1 cellular context compared by ENCODE assay signal in the genomic region with DNA sequence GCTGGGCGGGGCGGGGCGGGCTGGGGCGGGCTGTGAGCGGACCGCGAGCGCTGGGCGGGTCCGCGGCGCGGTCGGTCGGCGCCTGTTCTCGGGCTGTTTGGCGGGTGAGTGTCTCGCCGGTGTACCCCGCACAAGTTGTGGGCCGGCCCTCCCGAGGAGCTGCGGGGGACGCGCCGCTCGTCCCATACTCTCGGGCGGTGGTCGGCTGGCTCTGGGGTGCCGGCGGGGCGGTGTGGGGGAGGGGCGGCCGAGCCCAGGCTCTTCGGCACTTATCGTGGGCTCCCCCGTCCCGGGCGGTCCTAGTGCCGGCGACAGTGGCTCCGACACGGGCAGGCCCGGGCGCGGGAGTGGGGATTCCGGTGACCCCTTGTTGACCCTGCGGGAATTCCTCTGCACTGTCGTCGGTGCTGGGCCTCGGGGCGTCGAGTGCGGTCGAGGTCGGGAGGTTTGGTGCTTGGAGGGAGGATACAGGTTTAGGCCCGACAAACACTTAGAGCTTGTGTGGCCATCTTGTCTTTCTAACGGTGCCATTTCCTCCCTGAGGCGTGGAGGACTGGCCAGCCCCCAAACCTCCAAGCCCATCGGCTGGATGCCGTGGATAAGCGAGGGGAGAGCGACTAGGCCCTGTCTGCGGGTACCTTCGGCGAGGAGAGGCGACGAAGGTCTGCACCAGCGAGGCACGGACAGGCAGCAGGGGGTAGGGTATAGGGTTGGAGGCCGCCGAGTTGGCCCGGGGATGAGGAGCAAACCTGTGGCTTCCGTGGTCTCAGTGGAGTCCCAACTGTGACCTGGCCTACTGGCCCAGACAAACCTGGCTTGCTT.
A peak's percentile ranks its signal among the peaks of the same experiment; 100 is the strongest.
TF ChIP-seq lines count a peak whose summit lies in the region.

Gene SEPTIN2 (plus strand): TSS at position 47 of the 822 bp plus-strand sequence. CDS start 8,308 bp downstream, outside the sequence.

TF ChIP-seq in HepG2, 621 proteins besides CTCF, POLR2A, EP300 and RAD21 (continued from another document and continues in another):
- TF ChIP-seq, protein P1, sequence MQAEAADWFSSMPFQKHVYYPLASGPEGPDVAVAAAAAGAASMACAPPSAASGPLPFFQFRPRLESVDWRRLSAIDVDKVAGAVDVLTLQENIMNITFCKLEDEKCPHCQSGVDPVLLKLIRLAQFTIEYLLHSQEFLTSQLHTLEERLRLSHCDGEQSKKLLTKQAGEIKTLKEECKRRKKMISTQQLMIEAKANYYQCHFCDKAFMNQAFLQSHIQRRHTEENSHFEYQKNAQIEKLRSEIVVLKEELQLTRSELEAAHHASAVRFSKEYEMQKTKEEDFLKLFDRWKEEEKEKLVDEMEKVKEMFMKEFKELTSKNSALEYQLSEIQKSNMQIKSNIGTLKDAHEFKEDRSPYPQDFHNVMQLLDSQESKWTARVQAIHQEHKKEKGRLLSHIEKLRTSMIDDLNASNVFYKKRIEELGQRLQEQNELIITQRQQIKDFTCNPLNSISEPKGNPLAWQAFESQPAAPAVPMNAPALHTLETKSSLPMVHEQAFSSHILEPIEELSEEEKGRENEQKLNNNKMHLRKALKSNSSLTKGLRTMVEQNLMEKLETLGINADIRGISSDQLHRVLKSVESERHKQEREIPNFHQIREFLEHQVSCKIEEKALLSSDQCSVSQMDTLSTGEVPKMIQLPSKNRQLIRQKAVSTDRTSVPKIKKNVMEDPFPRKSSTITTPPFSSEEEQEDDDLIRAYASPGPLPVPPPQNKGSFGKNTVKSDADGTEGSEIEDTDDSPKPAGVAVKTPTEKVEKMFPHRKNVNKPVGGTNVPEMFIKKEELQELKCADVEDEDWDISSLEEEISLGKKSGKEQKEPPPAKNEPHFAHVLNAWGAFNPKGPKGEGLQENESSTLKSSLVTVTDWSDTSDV (CRISPR knock-in tag; IDR thresholded peaks at IDR 0.05) = peak; percentile 80; the same call in 1 of the 2 replicates
- TF ChIP-seq ZNF703 (CRISPR knock-in tag; IDR thresholded peaks at IDR 0.05; ENCODE audit: borderline replicate concordance) (no peak), ELF1 (CRISPR knock-in tag; IDR thresholded peaks at IDR 0.05) (no peak), PRDM10 (CRISPR knock-in tag; IDR thresholded peaks at IDR 0.05; ENCODE audit: low read depth) (no peak), FOXO1 (CRISPR knock-in tag; IDR thresholded peaks at IDR 0.05) (peak; percentile 24), CCAR2 (optimal IDR thresholded peaks at IDR 0.05; ENCODE audit: low read depth, low read length) (no peak), SOX13 (IDR thresholded peaks at IDR 0.05) (no peak), SOX13 (CRISPR knock-in tag; conservative IDR thresholded peaks at IDR 0.05 in 1 of 2, IDR thresholded peaks at IDR 0.05 in 1 of 2) (no peak), YEATS4 (CRISPR knock-in tag; IDR thresholded peaks at IDR 0.05; ENCODE audit: borderline replicate concordance) (peak; percentile 98), ZNF430 (CRISPR knock-in tag; IDR thresholded peaks at IDR 0.05) (no peak), RFX1 (IDR thresholded peaks at IDR 0.05) (no peak), ZNF274 (CRISPR knock-in tag; IDR thresholded peaks at IDR 0.05) (peak; percentile 78; the same call in 1 of the 2 replicates), U2AF2 (IDR thresholded peaks at IDR 0.05; ENCODE audit: low read depth, low read length) (no peak), CHCHD3 (CRISPR knock-in tag; IDR thresholded peaks at IDR 0.05) (peak; percentile 93; the same call in 1 of the 2 replicates), KIAA2018 (CRISPR knock-in tag; IDR thresholded peaks at IDR 0.05; ENCODE audit: borderline replicate concordance) (no peak), MIER2 (CRISPR knock-in tag; IDR thresholded peaks at IDR 0.05) (no peak), ZHX1 (CRISPR knock-in tag; IDR thresholded peaks at IDR 0.05; ENCODE audit: low read depth) (no peak), ZNF510 (CRISPR knock-in tag; IDR thresholded peaks at IDR 0.05; ENCODE audit: low read depth) (peak; percentile 67; the same call in 1 of the 2 replicates), HHEX (CRISPR knock-in tag; IDR thresholded peaks at IDR 0.05) (no peak), ARNT (IDR thresholded peaks at IDR 0.05) (no peak), KDM4B (CRISPR knock-in tag; IDR thresholded peaks at IDR 0.05) (no peak; the same call in 1 of the 2 replicates), NCOR1 (IDR thresholded peaks at IDR 0.05; ENCODE audit: borderline replicate concordance, low read length) (peak; percentile 12), HOXA3 (CRISPR knock-in tag; IDR thresholded peaks at IDR 0.05) (no peak; the same call in 1 of the 2 replicates), MIER3 (CRISPR knock-in tag; IDR thresholded peaks at IDR 0.05; ENCODE audit: borderline replicate concordance) (no peak), ZNF292 (CRISPR knock-in tag; IDR thresholded peaks at IDR 0.05; ENCODE audit: borderline replicate concordance, low read depth) (no peak), NFIB (CRISPR knock-in tag; IDR thresholded peaks at IDR 0.05; ENCODE audit: borderline replicate concordance) (no peak), ZNF777 (CRISPR knock-in tag; IDR thresholded peaks at IDR 0.05) (peak; percentile 78), PAF1 (CRISPR knock-in tag; IDR thresholded peaks at IDR 0.05) (0 out of 2 replicates have a peak, but pooled peaks have one; percentile 59), ZNF446 (CRISPR knock-in tag; IDR thresholded peaks at IDR 0.05) (peak; percentile 88; the same call in 1 of the 2 replicates), PBX3 (CRISPR knock-in tag; IDR thresholded peaks at IDR 0.05; ENCODE audit: borderline replicate concordance) (no peak), NFE2 (CRISPR knock-in tag; IDR thresholded peaks at IDR 0.05) (no peak), TEAD2 (CRISPR knock-in tag; IDR thresholded peaks at IDR 0.05) (0 out of 2 replicates have a peak, but pooled peaks have one; percentile 38), JUND (CRISPR knock-in tag; IDR thresholded peaks at IDR 0.05) (no peak; the same call in 1 of the 2 replicates)
- TF ChIP-seq, protein P2, sequence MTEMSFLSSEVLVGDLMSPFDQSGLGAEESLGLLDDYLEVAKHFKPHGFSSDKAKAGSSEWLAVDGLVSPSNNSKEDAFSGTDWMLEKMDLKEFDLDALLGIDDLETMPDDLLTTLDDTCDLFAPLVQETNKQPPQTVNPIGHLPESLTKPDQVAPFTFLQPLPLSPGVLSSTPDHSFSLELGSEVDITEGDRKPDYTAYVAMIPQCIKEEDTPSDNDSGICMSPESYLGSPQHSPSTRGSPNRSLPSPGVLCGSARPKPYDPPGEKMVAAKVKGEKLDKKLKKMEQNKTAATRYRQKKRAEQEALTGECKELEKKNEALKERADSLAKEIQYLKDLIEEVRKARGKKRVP (CRISPR knock-in tag; IDR thresholded peaks at IDR 0.05) = no peak
- TF ChIP-seq, protein P3, sequence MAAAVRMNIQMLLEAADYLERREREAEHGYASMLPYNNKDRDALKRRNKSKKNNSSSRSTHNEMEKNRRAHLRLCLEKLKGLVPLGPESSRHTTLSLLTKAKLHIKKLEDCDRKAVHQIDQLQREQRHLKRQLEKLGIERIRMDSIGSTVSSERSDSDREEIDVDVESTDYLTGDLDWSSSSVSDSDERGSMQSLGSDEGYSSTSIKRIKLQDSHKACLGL (CRISPR knock-in tag; IDR thresholded peaks at IDR 0.05) = peak; percentile 74
- TF ChIP-seq, protein P4, sequence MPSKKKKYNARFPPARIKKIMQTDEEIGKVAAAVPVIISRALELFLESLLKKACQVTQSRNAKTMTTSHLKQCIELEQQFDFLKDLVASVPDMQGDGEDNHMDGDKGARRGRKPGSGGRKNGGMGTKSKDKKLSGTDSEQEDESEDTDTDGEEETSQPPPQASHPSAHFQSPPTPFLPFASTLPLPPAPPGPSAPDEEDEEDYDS (CRISPR knock-in tag; IDR thresholded peaks at IDR 0.05) = no peak
